Comparison of ENCODE assay signal across 10 cellular contexts in the genomic region with DNA sequence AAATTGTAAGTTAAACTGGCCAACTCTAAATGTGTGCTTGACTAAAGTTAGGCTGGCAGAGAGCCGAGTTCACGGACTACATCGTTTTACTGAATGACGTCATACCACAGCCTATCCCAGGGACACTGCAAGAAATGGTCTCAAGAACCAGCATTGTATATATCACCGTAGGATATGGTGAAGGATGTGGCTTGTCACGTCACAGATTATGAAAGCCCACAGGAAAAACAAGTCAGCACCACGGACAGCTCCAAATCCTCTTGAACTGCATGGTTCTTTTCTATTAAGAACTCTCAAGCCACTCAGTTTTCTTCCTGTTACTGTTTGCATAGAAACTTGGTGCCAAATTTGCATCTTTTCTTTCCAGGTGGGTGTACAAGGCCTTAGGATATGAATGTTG.
DNase-seq lines count a peak whose midpoint lies in the region; ATAC-seq and TF ChIP-seq lines count a peak whose summit lies in the region.
"Had no signal": no experiment of that assay in that cellular context is flagged by ENCODE, and none has a peak within 500 bp of the region (broad histone marks: within the 10 kb centered on the region; RNA-seq: fewer than 3 reads in every experiment).

No MANE protein-coding gene starts in this region.

- no peaks in the 10 kb centered on the region for H3K27me3 ChIP-seq in NT2/D1 (ENCODE audit: insufficient read depth, insufficient read length)

- H3K4me1 ChIP-seq in NT2/D1 (ENCODE audit: insufficient read depth, insufficient read length) = no peaks in the 10 kb centered on the region

- H3K9me3 ChIP-seq in NT2/D1 (ENCODE audit: insufficient read depth, low read length) = no peaks in the 10 kb centered on the region

- no peaks in the 10 kb centered on the region for H3K9me3 Mint-ChIP-seq in activated T-helper 1 cell treated with anti-CD3 and anti-CD28 coated beads, Interleukin-12 subunit alpha, Interleukin-12 subunit beta, Interleukin-2, Interleukin-4 antibody, amounts not matched to agents 30 ng/mL and 10 ng/mL and 1 ng/mL, durations not matched to agents 14 hours and 24 hours and 36 hours
- H3K9me3 Mint-ChIP-seq: natural killer cell treated with Interleukin-12 subunit alpha and Interleukin-12 subunit beta and Interleukin-15 and Interleukin-18, amount 100 ng/mL, for 72 hours had no signal

- DNase-seq in GM10266 (ENCODE audit: extremely low spot score) = peak; percentile 22
- DNase-seq in NT2/D1 (ENCODE audit: low read depth, low spot score) = peak; percentile 36
- peak; percentile 68 for DNase-seq in activated T-helper 1 cell treated with anti-CD3 and anti-CD28 coated beads, Interleukin-12 subunit alpha, Interleukin-12 subunit beta, Interleukin-2, Interleukin-4 antibody, amounts not matched to agents 30 ng/mL and 10 ng/mL and 1 ng/mL, durations not matched to agents 14 hours and 24 hours and 36 hours (ENCODE audit: low spot score)
- DNase-seq in head of caudate nucleus = peak in 27 of 42 donors; percentile 9 to 73 (median 37)
- DNase-seq in stimulated activated CD4-positive, alpha-beta T cell treated with anti-CD3 and anti-CD28 coated beads, Interleukin-1b, Interleukin-23, amount 100 ng/mL, for 24 hours (ENCODE audit: low read depth in 4 of 4, low spot score in 1 of 4) = peak; percentile 16 to 31 (median 22)
- no peak for DNase-seq in NCI-H2171 (lab: John Stamatoyannopoulos, UW)

- H3K36me3 Mint-ChIP-seq in activated T-helper 1 cell treated with anti-CD3 and anti-CD28 coated beads, Interleukin-12 subunit alpha, Interleukin-12 subunit beta, Interleukin-2, Interleukin-4 antibody, amounts not matched to agents 30 ng/mL and 10 ng/mL and 1 ng/mL, durations not matched to agents 14 hours and 24 hours and 36 hours (ENCODE audit: low read depth) = no peaks in the 10 kb centered on the region
- H3K36me3 Mint-ChIP-seq: natural killer cell treated with Interleukin-12 subunit alpha and Interleukin-12 subunit beta and Interleukin-15 and Interleukin-18, amount 100 ng/mL, for 72 hours had no signal

- intact Hi-C loops in activated T-helper 1 cell treated with anti-CD3 and anti-CD28 coated beads, Interleukin-12 subunit alpha, Interleukin-12 subunit beta, Interleukin-2, Interleukin-4 antibody, amounts not matched to agents 30 ng/mL and 10 ng/mL and 1 ng/mL, durations not matched to agents 14 hours and 24 hours and 36 hours (cut with micrococcal nuclease) = no loop called here
- intact Hi-C loops in head of caudate nucleus (cut with DNase I) = no loop called here

- H3K9ac ChIP-seq in NT2/D1 (ENCODE audit: insufficient read length, low read depth) = no peak overlapping the region
- H3K9ac ChIP-seq: KMS-11 had no signal

- no peaks in the 10 kb centered on the region for H3K27me3 Mint-ChIP-seq in activated T-helper 1 cell treated with anti-CD3 and anti-CD28 coated beads, Interleukin-12 subunit alpha, Interleukin-12 subunit beta, Interleukin-2, Interleukin-4 antibody, amounts not matched to agents 30 ng/mL and 10 ng/mL and 1 ng/mL, durations not matched to agents 14 hours and 24 hours and 36 hours (ENCODE audit: insufficient read depth)

- no peak overlapping the region for H3K4me3 Mint-ChIP-seq in activated T-helper 1 cell treated with anti-CD3 and anti-CD28 coated beads, Interleukin-12 subunit alpha, Interleukin-12 subunit beta, Interleukin-2, Interleukin-4 antibody, amounts not matched to agents 30 ng/mL and 10 ng/mL and 1 ng/mL, durations not matched to agents 14 hours and 24 hours and 36 hours
- H3K4me3 Mint-ChIP-seq: natural killer cell treated with Interleukin-12 subunit alpha and Interleukin-12 subunit beta and Interleukin-15 and Interleukin-18, amount 100 ng/mL, for 72 hours had no signal

- H3K4me1 Mint-ChIP-seq in activated T-helper 1 cell treated with anti-CD3 and anti-CD28 coated beads, Interleukin-12 subunit alpha, Interleukin-12 subunit beta, Interleukin-2, Interleukin-4 antibody, amounts not matched to agents 30 ng/mL and 10 ng/mL and 1 ng/mL, durations not matched to agents 14 hours and 24 hours and 36 hours (ENCODE audit: low read depth) = no peaks in the 10 kb centered on the region

- H3K36me3 ChIP-seq in NT2/D1 (ENCODE audit: insufficient read depth, insufficient read length, low read length) = no peaks in the 10 kb centered on the region

- no peak for TF ChIP-seq CTCF in GM10266 (IDR thresholded peaks at IDR 0.05; ENCODE audit: control insufficient read depth, insufficient read depth, low read depth, missing control alignments)

- ATAC-seq in HG03280 (IDR thresholded peaks at IDR 0.05; ENCODE audit: unreplicated experiment) (no peak), GM21360 (IDR thresholded peaks at IDR 0.05; ENCODE audit: unreplicated experiment) (no peak)

- no peak overlapping the region for H3K4me3 ChIP-seq in NT2/D1 (ENCODE audit: insufficient read length, low read depth)

- no peak overlapping the region for H3K27ac Mint-ChIP-seq in activated T-helper 1 cell treated with anti-CD3 and anti-CD28 coated beads, Interleukin-12 subunit alpha, Interleukin-12 subunit beta, Interleukin-2, Interleukin-4 antibody, amounts not matched to agents 30 ng/mL and 10 ng/mL and 1 ng/mL, durations not matched to agents 14 hours and 24 hours and 36 hours
- H3K27ac Mint-ChIP-seq: natural killer cell treated with Interleukin-12 subunit alpha and Interleukin-12 subunit beta and Interleukin-15 and Interleukin-18, amount 100 ng/mL, for 72 hours had no signal
